31 cellular contexts compared by ENCODE assay signal in the genomic region with DNA sequence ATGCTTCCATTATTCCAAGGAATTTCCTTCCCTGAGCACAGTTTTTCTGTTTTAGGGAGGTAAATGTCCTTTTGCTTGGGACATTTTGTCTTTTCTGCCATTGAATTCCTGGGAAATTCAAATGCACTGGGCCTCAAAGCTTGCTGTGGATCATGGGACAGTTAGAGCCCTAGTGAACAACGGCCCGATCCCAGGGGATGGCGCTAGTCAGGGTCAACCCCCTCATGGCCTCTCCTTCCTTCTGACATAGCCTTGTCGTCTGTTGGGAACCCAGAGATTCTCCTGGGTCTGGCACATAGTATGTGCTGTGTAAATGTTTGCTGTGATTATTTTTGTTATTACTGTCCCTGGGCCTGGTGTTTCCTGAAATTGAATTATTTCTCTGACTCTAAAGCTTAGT.
"Had no signal": no experiment of that assay in that cellular context is flagged by ENCODE, and none has a peak within 500 bp of the region (broad histone marks: within the 10 kb centered on the region; RNA-seq: fewer than 3 reads in every experiment).

No MANE protein-coding gene starts in this region.

- H3K27ac Mint-ChIP-seq: activated CD4-positive, alpha-beta memory T cell treated with anti-CD3 and anti-CD28 coated beads, Interleukin-2, amount 10 ng/mL, durations not matched to agents 7 days and 5 days; activated naive CD8-positive, alpha-beta T cell treated with anti-CD3 and anti-CD28 coated beads for 36 hours; activated T-cell treated with anti-CD3 and anti-CD28 coated beads, Interleukin-2, amount 50 U/mL, for 72 hours; activated T-helper 17 cell treated with anti-CD3 and anti-CD28 coated beads, Interleukin-2, amount 50 U/mL, for 72 hours; T-cell had no signal

- H3K27me3 ChIP-seq: ascending aorta, cardiac muscle cell, MG63 had no signal

- DNase-seq: activated CD4-positive, alpha-beta memory T cell treated with anti-CD3 and anti-CD28 coated beads, Interleukin-2, amount 10 ng/mL, durations not matched to agents 7 days and 5 days; activated CD4-positive, alpha-beta T cell treated with anti-CD3 and anti-CD28 coated beads for 1 hour; activated CD4-positive, alpha-beta T cell treated with anti-CD3 and anti-CD28 coated beads for 48 hours; activated CD4-positive, CD25-positive, alpha-beta regulatory T cell; activated effector memory CD4-positive, alpha-beta T cell treated with anti-CD3 and anti-CD28 coated beads, Interleukin-2, amount 50 U/mL, for 16 hours; activated naive CD4-positive, alpha-beta T cell; activated naive CD4-positive, alpha-beta T cell treated with anti-CD3 and anti-CD28 coated beads, Interleukin-2, amount 50 U/mL, for 16 hours; activated naive CD8-positive, alpha-beta T cell treated with anti-CD3 and anti-CD28 coated beads for 36 hours; activated T-cell treated with anti-CD3 and anti-CD28 coated beads, Interleukin-2, amount 50 U/mL, for 1 hour; activated T-cell treated with anti-CD3 and anti-CD28 coated beads, Interleukin-2, amount 50 U/mL, for 72 hours; amygdala; Kasumi-1; KG1; MG63; NCI-H1048; NCI-H1105 treated with DMSO at 0.1 percent for 48 hours; NCI-H1436 treated with DMSO at 0.1 percent for 48 hours; NCI-H1694 treated with DMSO at 0.1 percent for 48 hours; NCI-H2029; NCI-H345; NCI-H524 treated with DMSO at 0.1 percent for 48 hours; SIG-M5; T-cell; T-helper 2 cell; T-helper 9 cell; WERI-Rb-1 had no signal

- H3K9me3 ChIP-seq: ascending aorta, MG63 had no signal

- H3K4me1 ChIP-seq: ascending aorta had no signal

- H3K4me3 Mint-ChIP-seq: activated CD4-positive, alpha-beta memory T cell treated with anti-CD3 and anti-CD28 coated beads, Interleukin-2, amount 10 ng/mL, durations not matched to agents 7 days and 5 days; activated naive CD8-positive, alpha-beta T cell treated with anti-CD3 and anti-CD28 coated beads for 36 hours; activated T-cell treated with anti-CD3 and anti-CD28 coated beads, Interleukin-2, amount 50 U/mL, for 72 hours; activated T-helper 17 cell treated with anti-CD3 and anti-CD28 coated beads, Interleukin-2, amount 50 U/mL, for 72 hours; T-cell had no signal

- H3K9me3 Mint-ChIP-seq: activated CD4-positive, alpha-beta memory T cell treated with anti-CD3 and anti-CD28 coated beads, Interleukin-2, amount 10 ng/mL, durations not matched to agents 7 days and 5 days; activated naive CD8-positive, alpha-beta T cell treated with anti-CD3 and anti-CD28 coated beads for 36 hours; activated T-cell treated with anti-CD3 and anti-CD28 coated beads, Interleukin-2, amount 50 U/mL, for 72 hours; activated T-helper 17 cell treated with anti-CD3 and anti-CD28 coated beads, Interleukin-2, amount 50 U/mL, for 72 hours; T-cell had no signal

- ATAC-seq: activated T-cell treated with anti-CD3 and anti-CD28 coated beads, Interleukin-2, amount 50 U/mL, for 72 hours; activated T-helper 17 cell treated with anti-CD3 and anti-CD28 coated beads, Interleukin-2, amount 50 U/mL, for 72 hours; Panc1; SK-N-SH treated with all-trans-retinoic acid at 6 μM for 48 hours; T-cell had no signal

- H3K27ac ChIP-seq: ascending aorta, cardiac muscle cell, WERI-Rb-1 had no signal

- H3K36me3 Mint-ChIP-seq: activated naive CD8-positive, alpha-beta T cell treated with anti-CD3 and anti-CD28 coated beads for 36 hours; T-cell had no signal

- H3K27me3 Mint-ChIP-seq: activated naive CD8-positive, alpha-beta T cell treated with anti-CD3 and anti-CD28 coated beads for 36 hours had no signal

- H3K36me3 ChIP-seq: ascending aorta, cardiac muscle cell, MG63, WERI-Rb-1 had no signal

- H3K4me1 Mint-ChIP-seq: activated CD4-positive, alpha-beta memory T cell treated with anti-CD3 and anti-CD28 coated beads, Interleukin-2, amount 10 ng/mL, durations not matched to agents 7 days and 5 days; activated naive CD8-positive, alpha-beta T cell treated with anti-CD3 and anti-CD28 coated beads for 36 hours; activated T-helper 17 cell treated with anti-CD3 and anti-CD28 coated beads, Interleukin-2, amount 50 U/mL, for 72 hours; T-cell had no signal

- H3K4me3 ChIP-seq: ascending aorta, cardiac muscle cell, MG63 had no signal
